24 cellular contexts compared by ENCODE assay signal in genomic region chr5:42611437-42611836, GRCh38.
"Had no signal": no experiment of that assay in that cellular context is flagged by ENCODE, and none has a peak within 500 bp of the region (broad histone marks: within the 10 kb centered on the region; RNA-seq: fewer than 3 reads in every experiment).

No MANE protein-coding gene starts in this region.

- ATAC-seq: effector memory CD8-positive, alpha-beta T cell; esophagus mucosa; gastrocnemius medialis; heart right ventricle; left cardiac atrium; lower lobe of right lung; mucosa of descending colon had no signal

- H3K36me3 ChIP-seq: colonic mucosa, esophagus squamous epithelium, gastrocnemius medialis, heart right ventricle, left ventricle myocardium inferior, lower lobe of right lung had no signal

- H3K27ac ChIP-seq: colonic mucosa, epithelial cell of prostate, esophagus squamous epithelium, heart right ventricle, left ventricle myocardium inferior, lower lobe of right lung had no signal

- H3K9me3 ChIP-seq: colonic mucosa, esophagus squamous epithelium, gastrocnemius medialis, heart right ventricle, left ventricle myocardium inferior, lower lobe of right lung, mucosa of descending colon had no signal

- FAIRE-seq: endometrium, islet of Langerhans, keratinocyte had no signal

- DNase-seq: colonic mucosa; cortex of kidney; effector CD8-positive, alpha-beta T cell; effector memory CD8-positive, alpha-beta T cell; endodermal cell; erythroblast; esophagus squamous epithelium; foreskin fibroblast; foreskin melanocyte; gastrocnemius medialis; glutamatergic neuron; head of caudate nucleus; heart right ventricle; hippocampal formation; left cardiac atrium; left ventricle myocardium inferior; lower lobe of right lung; mesenchymal stem cell; mucosa of descending colon had no signal

- H3K4me3 ChIP-seq: colonic mucosa, esophagus squamous epithelium, gastrocnemius medialis, heart right ventricle, left ventricle myocardium inferior, lower lobe of right lung, mucosa of descending colon had no signal

- H3K27me3 ChIP-seq: colonic mucosa, esophagus squamous epithelium, gastrocnemius medialis, heart right ventricle had no signal

- H3K4me1 ChIP-seq: colonic mucosa, lower lobe of right lung had no signal
